Comparison of ENCODE assay signal across 1 cellular context in the genomic region with DNA sequence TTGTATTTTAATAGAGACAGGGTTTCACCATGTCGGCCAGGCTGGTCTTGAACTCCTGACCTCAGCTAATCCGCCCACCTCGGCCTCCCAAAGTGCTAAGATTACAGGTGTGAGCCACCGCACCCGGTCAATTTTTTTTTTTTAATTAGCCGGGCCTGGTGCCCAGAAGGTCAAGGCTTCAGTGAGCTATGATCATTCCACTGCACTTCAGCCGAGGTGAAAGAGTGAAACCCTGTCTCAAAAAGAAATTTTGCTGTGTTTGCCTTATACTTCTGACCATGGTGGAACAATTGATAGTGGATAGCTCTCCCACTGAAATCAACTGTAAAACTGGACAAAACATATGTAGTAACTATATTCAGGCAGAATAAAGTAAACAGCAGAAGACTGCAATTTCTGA.
TF ChIP-seq lines count a peak whose summit lies in the region.

No MANE protein-coding gene starts in this region.

TF ChIP-seq in HepG2, 621 proteins besides CTCF, POLR2A, EP300 and RAD21 (continued from another document):
- TF ChIP-seq FOXJ3 (CRISPR knock-in tag; IDR thresholded peaks at IDR 0.05; ENCODE audit: borderline replicate concordance) (no peak), TAF1 (CRISPR knock-in tag; IDR thresholded peaks at IDR 0.05) (no peak), ZNF460 (CRISPR knock-in tag; IDR thresholded peaks at IDR 0.05; ENCODE audit: borderline replicate concordance) (peak; percentile 50; the same call in 1 of the 2 replicates)
